19 cellular contexts compared by ENCODE assay signal in the genomic region with DNA sequence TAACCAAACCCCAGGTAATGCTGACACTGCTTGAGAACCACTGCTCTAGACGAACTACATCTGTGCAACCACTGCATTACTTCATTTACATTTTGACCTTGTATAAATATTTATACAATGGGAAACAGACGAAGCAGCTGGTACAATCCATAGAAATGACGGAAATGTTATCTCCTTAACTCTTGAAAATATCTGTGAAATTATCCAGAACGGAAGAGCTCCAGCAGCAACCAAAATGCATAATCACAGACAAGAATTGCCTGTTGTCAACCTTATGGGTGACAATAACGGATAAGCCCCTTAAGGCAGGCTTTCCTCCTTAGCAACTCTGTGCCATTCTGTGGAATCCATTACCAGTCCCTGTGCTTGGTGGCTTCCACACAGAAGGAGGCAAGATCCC.
"Had no signal": no experiment of that assay in that cellular context is flagged by ENCODE, and none has a peak within 500 bp of the region (broad histone marks: within the 10 kb centered on the region; RNA-seq: fewer than 3 reads in every experiment).

No MANE protein-coding gene starts in this region.

- H3K9me3 Mint-ChIP-seq: activated naive CD4-positive, alpha-beta T cell treated with anti-CD3 and anti-CD28 coated beads, Interleukin-2, amount 50 U/mL, for 24 hours had no signal

- H3K4me3 Mint-ChIP-seq: activated B cell treated with CpG ODN at 0.5 μM for 24 hours; activated CD8-positive, alpha-beta T cell treated with anti-CD3 and anti-CD28 coated beads for 36 hours; activated naive CD4-positive, alpha-beta T cell treated with anti-CD3 and anti-CD28 coated beads, Interleukin-2, amount 50 U/mL, for 24 hours; natural killer cell treated with Interleukin-12 subunit alpha and Interleukin-12 subunit beta and Interleukin-15 and Interleukin-18, amount 100 ng/mL, for 72 hours had no signal

- H3K27ac ChIP-seq: adrenal gland, colonic mucosa, esophagus squamous epithelium, foreskin keratinocyte, prostate gland, skin epidermis, suprapubic skin had no signal

- H3K4me3 ChIP-seq: adrenal gland, colonic mucosa, esophagus squamous epithelium, prostate gland, skin epidermis, suprapubic skin had no signal

- H3K4me1 ChIP-seq: colonic mucosa, foreskin keratinocyte, prostate gland had no signal

- H3K27me3 ChIP-seq: adrenal gland, colonic mucosa, esophagus squamous epithelium, foreskin keratinocyte, suprapubic skin had no signal

- H3K27me3 Mint-ChIP-seq: activated B cell treated with CpG ODN at 0.5 μM for 24 hours; activated CD8-positive, alpha-beta T cell treated with anti-CD3 and anti-CD28 coated beads for 36 hours; activated naive CD4-positive, alpha-beta T cell treated with anti-CD3 and anti-CD28 coated beads, Interleukin-2, amount 50 U/mL, for 24 hours; natural killer cell treated with Interleukin-12 subunit alpha and Interleukin-12 subunit beta and Interleukin-15 and Interleukin-18, amount 100 ng/mL, for 72 hours had no signal

- H3K9me3 ChIP-seq: adrenal gland, colonic mucosa, prostate gland, suprapubic skin had no signal

- H3K36me3 ChIP-seq: adrenal gland, colonic mucosa, esophagus squamous epithelium, prostate gland, suprapubic skin had no signal

- DNase-seq: activated B cell treated with CpG ODN at 0.5 μM for 24 hours; activated CD4-positive, alpha-beta T cell treated with anti-CD3 and anti-CD28 coated beads for 48 hours; activated CD8-positive, alpha-beta T cell treated with anti-CD3 and anti-CD28 coated beads for 36 hours; activated effector memory CD4-positive, alpha-beta T cell treated with anti-CD3 and anti-CD28 coated beads, Interleukin-2, amount 50 U/mL, for 16 hours; activated T-cell treated with anti-CD3 and anti-CD28 coated beads, Interleukin-2, amount 50 U/mL, for 48 hours; adrenal gland; colonic mucosa; esophagus squamous epithelium; foreskin keratinocyte; glutamatergic neuron; right cardiac atrium; stimulated activated CD4-positive, alpha-beta T cell treated with anti-CD3 and anti-CD28 coated beads, Interleukin-4, amount 100 ng/mL, for 4 hours; stimulated activated CD8-positive, alpha-beta memory T cell treated with anti-CD3 and anti-CD28 coated beads, Interleukin-4, amount 100 ng/mL, for 48 hours; stimulated activated naive CD4-positive, alpha-beta T cell treated with Interleukin-2 at 50 U/mL for 16 hours had no signal

- H3K27ac Mint-ChIP-seq: activated B cell treated with CpG ODN at 0.5 μM for 24 hours; activated CD8-positive, alpha-beta T cell treated with anti-CD3 and anti-CD28 coated beads for 36 hours; activated naive CD4-positive, alpha-beta T cell treated with anti-CD3 and anti-CD28 coated beads, Interleukin-2, amount 50 U/mL, for 24 hours; natural killer cell treated with Interleukin-12 subunit alpha and Interleukin-12 subunit beta and Interleukin-15 and Interleukin-18, amount 100 ng/mL, for 72 hours had no signal
